21 cellular contexts compared by ENCODE assay signal in the genomic region with DNA sequence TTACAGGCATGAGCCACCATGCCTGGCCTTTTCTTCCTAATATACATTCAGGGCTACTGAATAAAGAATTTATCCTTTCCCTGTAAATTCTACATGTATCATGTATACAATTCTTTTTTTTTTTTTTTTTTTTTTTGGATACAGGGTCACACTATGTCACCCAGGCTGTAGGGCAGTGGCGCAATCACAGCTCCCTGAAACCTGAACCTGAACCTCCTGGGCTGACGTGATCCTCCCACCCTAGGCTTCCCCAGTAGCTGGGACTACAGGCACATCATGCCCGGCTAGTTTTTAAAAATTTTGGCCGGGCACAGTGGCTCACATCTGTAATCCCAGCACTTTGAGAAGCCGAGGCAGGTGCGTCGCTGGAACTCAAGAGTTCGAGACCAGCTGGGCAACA. TPM values are rescaled to one million over a fixed set of nuclear protein-coding genes. Genes with fewer than 3 reads are reported as not detected.
DNase-seq lines count a peak whose midpoint lies in the region; ATAC-seq, FAIRE-seq and TF ChIP-seq lines count a peak whose summit lies in the region.
"Had no signal": no experiment of that assay in that cellular context is flagged by ENCODE, and none has a peak within 500 bp of the region (broad histone marks: within the 10 kb centered on the region; RNA-seq: fewer than 3 reads in every experiment).

No MANE protein-coding gene starts in this region.

- peaks cover 48 to 75% of the 10 kb centered on the region in 2 experiments for H3K79me1 ChIP-seq in IMR-90 (ENCODE audit: low read depth in 1 of 2, low read length in 2 of 2)

- H3K4me3 ChIP-seq in IMR-90 (ENCODE audit: insufficient read depth, low read depth, low read length), result no peak overlapping the region
- no peak overlapping the region for H3K4me3 ChIP-seq in astrocyte (ENCODE audit: insufficient read depth, low read depth, low read length)
- H3K4me3 ChIP-seq in lower lobe of right lung, result no peak overlapping the region
- H3K4me3 ChIP-seq in skeletal muscle tissue (ENCODE audit: low read length in 3 of 3), result no peak overlapping the region
- H3K4me3 ChIP-seq: BLaER1 treated with 17β-estradiol and CSF1 and Interleukin-3, amounts not matched to agents 10 nM and 100 nM had no signal

- in situ Hi-C loops in IMR-90 (cut with MboI; ENCODE audit: low sequenced_read_pairs), result no loop called here

- TF ChIP-seq RAD21 in IMR-90 (IDR thresholded peaks at IDR 0.05; ENCODE audit: low read length), result no peak

- H3K27me3 Mint-ChIP-seq in astrocyte (ENCODE audit: low read depth, unreplicated experiment), result no peaks in the 10 kb centered on the region
- H3K27me3 Mint-ChIP-seq in naive thymus-derived CD8-positive, alpha-beta T cell, result no peaks in the 10 kb centered on the region
- H3K27me3 Mint-ChIP-seq: CD8-positive, alpha-beta memory T cell had no signal

- H3K4ac ChIP-seq in IMR-90 (ENCODE audit: low read depth, low read length), result peak overlapping the region; percentile 64

- H3K14ac ChIP-seq in IMR-90 (replicated peaks; ENCODE audit: low read depth, low read length), result peak overlapping the region; percentile 35; the same call in 1 of the 2 replicates

- H2AK5ac ChIP-seq in IMR-90 (ENCODE audit: low read depth, low read length), result peak overlapping the region; percentile 81

- dilution Hi-C loops in IMR-90 (cut with HindIII; ENCODE audit: low sequenced_read_pairs, unreplicated experiment), result no loop called here

- no peaks in the 10 kb centered on the region for H3K9me3 Mint-ChIP-seq in astrocyte (ENCODE audit: unreplicated experiment)
- no peaks in the 10 kb centered on the region for H3K9me3 Mint-ChIP-seq in naive thymus-derived CD8-positive, alpha-beta T cell
- H3K9me3 Mint-ChIP-seq in activated naive CD4-positive, alpha-beta T cell treated with anti-CD3 and anti-CD28 coated beads, Interleukin-2, amount 50 U/mL, for 72 hours, result no peaks in the 10 kb centered on the region
- H3K9me3 Mint-ChIP-seq: CD8-positive, alpha-beta memory T cell had no signal

- H2BK15ac ChIP-seq in IMR-90 (ENCODE audit: low read depth, low read length), result peak overlapping the region; percentile 58; the same call in 1 of the 3 replicates

- no peak overlapping the region for H3K18ac ChIP-seq in IMR-90 (ENCODE audit: low read depth, low read length)

- peak overlapping the region; percentile 28; the same call in 1 of the 2 replicates for H4K5ac ChIP-seq in IMR-90 (ENCODE audit: low read depth, low read length)

- H3K4me2 ChIP-seq in IMR-90 (ENCODE audit: low read depth, low read length) (no peak overlapping the region), astrocyte (ENCODE audit: low read length) (no peak overlapping the region)
- H3K4me2 ChIP-seq: BLaER1 treated with 17β-estradiol and CSF1 and Interleukin-3, amounts not matched to agents 10 nM and 100 nM had no signal

- peak overlapping the region; percentile 74 for H2BK120ac ChIP-seq in IMR-90 (ENCODE audit: low read depth, low read length)

- H2BK5ac ChIP-seq in IMR-90 (ENCODE audit: low read depth, low read length, poor library complexity, severe bottlenecking), result peak overlapping the region; percentile 65

- TF ChIP-seq CTCF in IMR-90 (conservative IDR thresholded peaks at IDR 0.05; ENCODE audit: low read depth, low read length) (no peak), astrocyte (IDR thresholded peaks at IDR 0.05; ENCODE audit: insufficient read depth, low read depth, low read length) (no peak), lower lobe of right lung (IDR thresholded peaks at IDR 0.05) (no peak)

- H3K9ac ChIP-seq in IMR-90 (ENCODE audit: low read depth, low read length) (no peak overlapping the region), astrocyte (ENCODE audit: low read length) (no peak overlapping the region), skeletal muscle tissue (ENCODE audit: low read depth in 1 of 3, low read length in 3 of 3) (peak overlapping the region in 2 of 3 donors; percentile 33 to 38)
- H3K9ac ChIP-seq: BLaER1 treated with 17β-estradiol and CSF1 and Interleukin-3, amounts not matched to agents 10 nM and 100 nM had no signal

- peaks cover 7% of the 10 kb centered on the region for H3K4me1 Mint-ChIP-seq in astrocyte (ENCODE audit: low read depth, unreplicated experiment)
- peaks cover 20 to 71% (median 60%) of the 10 kb centered on the region in 4 donors for H3K4me1 Mint-ChIP-seq in naive thymus-derived CD8-positive, alpha-beta T cell

- ATAC-seq in IMR-90 (ENCODE audit: low read depth), result no peak
- ATAC-seq in lower lobe of right lung, result no peak
- ATAC-seq in naive thymus-derived CD8-positive, alpha-beta T cell, result no peak
- no peak for ATAC-seq in activated naive CD4-positive, alpha-beta T cell treated with anti-CD3 and anti-CD28 coated beads, Interleukin-2, amount 50 U/mL, for 72 hours
- no peak for ATAC-seq in activated CD4-positive, CD25-positive, alpha-beta regulatory T cell treated with anti-CD3 and anti-CD28 coated beads, Interleukin-2, amount 50 U/mL, for 24 hours

- peaks cover 12% of the 10 kb centered on the region for H3K9me1 ChIP-seq in IMR-90 (ENCODE audit: insufficient read depth, low read length)

- no peak for TF ChIP-seq POLR2A in IMR-90 (IDR thresholded peaks at IDR 0.05; ENCODE audit: low read depth, low read length)

- H3K4me3 Mint-ChIP-seq in astrocyte (ENCODE audit: unreplicated experiment), result no peak overlapping the region
- H3K4me3 Mint-ChIP-seq in naive thymus-derived CD8-positive, alpha-beta T cell, result no peak overlapping the region
- H3K4me3 Mint-ChIP-seq: CD8-positive, alpha-beta memory T cell had no signal

- peak overlapping the region; percentile 68 for H4K91ac ChIP-seq in IMR-90 (ENCODE audit: insufficient read depth, low read depth, low read length)

- H3K4me1 ChIP-seq in IMR-90 (ENCODE audit: control insufficient read depth, insufficient read depth, low read length) (peaks cover 11% of the 10 kb centered on the region), astrocyte (ENCODE audit: insufficient read depth, low read length) (peaks cover 9% of the 10 kb centered on the region), lower lobe of right lung (peaks cover 48% of the 10 kb centered on the region), skeletal muscle tissue (ENCODE audit: control insufficient read depth in 3 of 3, insufficient read depth in 3 of 3, low read length in 3 of 3) (peaks cover 10 to 17% (median 15%) of the 10 kb centered on the region in 3 donors)

- H3K79me2 ChIP-seq in astrocyte (ENCODE audit: insufficient read depth, low read length), result peaks cover 28% of the 10 kb centered on the region

- no peak overlapping the region for H3K27ac Mint-ChIP-seq in astrocyte (ENCODE audit: unreplicated experiment)
- peak overlapping the region in 2 of 10 donors; percentile 56 to 88 for H3K27ac Mint-ChIP-seq in naive thymus-derived CD8-positive, alpha-beta T cell
- no peak overlapping the region for H3K27ac Mint-ChIP-seq in activated naive CD4-positive, alpha-beta T cell treated with anti-CD3 and anti-CD28 coated beads, Interleukin-2, amount 50 U/mL, for 72 hours

- H3K23ac ChIP-seq in IMR-90 (ENCODE audit: low read depth, low read length), result no peak overlapping the region

- peaks cover 2% of the 10 kb centered on the region; the same call in 1 of the 2 replicates for H3K36me3 ChIP-seq in IMR-90 (ENCODE audit: control insufficient read depth, insufficient read depth, low read length)
- H3K36me3 ChIP-seq in astrocyte (ENCODE audit: insufficient read depth, low read length), result peaks cover 2% of the 10 kb centered on the region
- peaks cover 8% of the 10 kb centered on the region for H3K36me3 ChIP-seq in lower lobe of right lung
- no peaks in the 10 kb centered on the region for H3K36me3 ChIP-seq in skeletal muscle tissue (ENCODE audit: control insufficient read depth in 3 of 3, insufficient read depth in 3 of 3, low read length in 3 of 3)

- intact Hi-C loops in IMR-90 (cut with micrococcal nuclease), result no loop called here
- intact Hi-C loops in lower lobe of right lung (cut with DNase I), result no loop called here

- BruUV-seq in IMR-90 (replicated peaks; lab: Mats Ljungman, UMichigan), result no TSS peak

- H2AK9ac ChIP-seq in IMR-90 (replicated peaks; ENCODE audit: low read depth, low read length, poor library complexity), result peak overlapping the region; percentile 50

- H3K9me3 ChIP-seq in IMR-90 (ENCODE audit: control insufficient read depth, insufficient read depth, low read length) (no peaks in the 10 kb centered on the region), astrocyte (ENCODE audit: insufficient read depth, low read depth, low read length) (no peaks in the 10 kb centered on the region), lower lobe of right lung (no peaks in the 10 kb centered on the region), skeletal muscle tissue (ENCODE audit: control insufficient read depth in 3 of 3, low read length in 3 of 3) (no peaks in the 10 kb centered on the region)
- H3K9me3 ChIP-seq: BLaER1 treated with 17β-estradiol and CSF1 and Interleukin-3, amounts not matched to agents 10 nM and 100 nM had no signal

- peak overlapping the region; percentile 39 for H2BK20ac ChIP-seq in IMR-90 (ENCODE audit: low read depth, low read length)

- peak overlapping the region in 1 of 2 experiments; percentile 54; a peak in 2 of 4 replicates for H4K8ac ChIP-seq in IMR-90 (ENCODE audit: low read depth in 2 of 2, low read length in 2 of 2)

- no peak overlapping the region for H3K56ac ChIP-seq in IMR-90 (ENCODE audit: extremely low read depth, insufficient read depth, low read length)

- CTCF ChIA-PET in IMR-90 (lab: Yijun Ruan, JAX), result interaction anchor here (0.6 to 1.8 kb wide), 2 partner anchors 37 to 571 kb away, joined by 3 to 6 read pairs; no protein-coding TSS in a partner anchor

- 90% methylated on average over 2 of the region's 8 CpGs; no CpG with 5 or more reads in 1 of the 2 experiments for WGBS in IMR-90 (ENCODE audit: extremely low coverage in 2 of 2, insufficient read length in 1 of 2), 2 experiments

- H2AFZ ChIP-seq in IMR-90 (replicated peaks; ENCODE audit: low read length, poor library complexity) (no peak overlapping the region), astrocyte (ENCODE audit: low read depth, low read length) (no peak overlapping the region)

- FAIRE-seq in astrocyte (lab: Jason Lieb, UNC), result no peak
- FAIRE-seq: GM12891, GM19239 had no signal

- H3K36me3 Mint-ChIP-seq in astrocyte (ENCODE audit: low read depth, unreplicated experiment), result peaks cover 8% of the 10 kb centered on the region
- peaks cover 0 to 45% (median 3%) of the 10 kb centered on the region in 3 donors for H3K36me3 Mint-ChIP-seq in naive thymus-derived CD8-positive, alpha-beta T cell
- no peaks in the 10 kb centered on the region for H3K36me3 Mint-ChIP-seq in activated naive CD4-positive, alpha-beta T cell treated with anti-CD3 and anti-CD28 coated beads, Interleukin-2, amount 50 U/mL, for 72 hours

- DNase-seq in IMR-90 (no peak), astrocyte (ENCODE audit: low read depth) (no peak), lower lobe of right lung (no peak), pons (ENCODE audit: low spot score) (no peak)
- DNase-seq in naive thymus-derived CD8-positive, alpha-beta T cell, result no peak
- no peak for DNase-seq in activated naive CD4-positive, alpha-beta T cell treated with anti-CD3 and anti-CD28 coated beads, Interleukin-2, amount 50 U/mL, for 72 hours (ENCODE audit: low spot score in 2 of 2)
- DNase-seq: CD8-positive, alpha-beta memory T cell; DMS53; EL; GOT3; KG1; NCI-H1105 treated with DMSO at 0.1 percent for 48 hours; NCI-H1694; NCI-H2081 treated with DMSO at 0.1 percent for 48 hours; NK-92 treated with Interleukin-12 subunit alpha and Interleukin-12 subunit beta, amount 100 ng/mL, for 24 hours; SHP77 treated with DMSO at 0.1 percent for 48 hours had no signal

- no peaks in the 10 kb centered on the region for H3K27me3 ChIP-seq in IMR-90 (ENCODE audit: control insufficient read depth, insufficient read depth, low read length)
- H3K27me3 ChIP-seq in astrocyte (ENCODE audit: insufficient read depth, low read length), result no peaks in the 10 kb centered on the region
- H3K27me3 ChIP-seq in lower lobe of right lung (ENCODE audit: low read depth), result no peaks in the 10 kb centered on the region
- no peaks in the 10 kb centered on the region for H3K27me3 ChIP-seq in skeletal muscle tissue (ENCODE audit: control insufficient read depth in 3 of 3, insufficient read depth in 3 of 3, low read length in 3 of 3)
- H3K27me3 ChIP-seq: BLaER1 treated with 17β-estradiol and CSF1 and Interleukin-3, amounts not matched to agents 10 nM and 100 nM had no signal

- H4K20me1 ChIP-seq in IMR-90 (ENCODE audit: insufficient read depth, low read length), result peaks cover 5% of the 10 kb centered on the region; the same call in 1 of the 2 replicates
- H4K20me1 ChIP-seq in astrocyte (ENCODE audit: insufficient read depth, low read length), result peaks cover 5% of the 10 kb centered on the region

- POLR2A ChIA-PET in IMR-90 (lab: Charles Lee; ENCODE audit: unreplicated experiment), result no interaction called here
- POLR2A ChIA-PET in naive thymus-derived CD8-positive, alpha-beta T cell (lab: Charles Lee), result interaction anchor here (0.5 to 12.5 kb wide), 5 partner anchors 11 to 197 kb away, joined by 3 to 106 read pairs (median 5); no protein-coding TSS in a partner anchor

- H3K27ac ChIP-seq in IMR-90 (ENCODE audit: insufficient read depth, low read length), result peak overlapping the region; percentile 44; the same call in 1 of the 2 replicates
- peak overlapping the region; percentile 2 for H3K27ac ChIP-seq in astrocyte (ENCODE audit: low read depth, low read length)
- peak overlapping the region; percentile 4 for H3K27ac ChIP-seq in lower lobe of right lung
- H3K27ac ChIP-seq in skeletal muscle tissue (ENCODE audit: low read depth, low read length), result peak overlapping the region; percentile 62
- H3K27ac ChIP-seq: BLaER1 treated with 17β-estradiol and CSF1 and Interleukin-3, amounts not matched to agents 10 nM and 100 nM had no signal

RNA-seq across cellular contexts. Expression of gene SLC44A2, which starts 6.5 kb away (rescaled TPM):
- total RNA-seq in IMR-90 (2012; rRNA removed) (25.8 and 28.5 TPM in 2 replicates), astrocyte (91.6 and 94.5 TPM in 2 replicates), lower lobe of right lung (256 TPM), skeletal muscle tissue (41.2 TPM)
- 62.1 and 62.9 TPM in 2 replicates for polyA plus RNA-seq in IMR-90 (2012; rRNA removed)
- polyA plus RNA-seq in IMR-90 (2012; cell fraction: cytosol; rRNA removed), result 44.2 and 47.4 TPM in 2 replicates
- polyA plus RNA-seq in IMR-90 (2012; cell fraction: nucleus; rRNA removed; ENCODE audit: low replicate concordance), result 90.2 and 94.3 TPM in 2 replicates
- total RNA-seq in naive thymus-derived CD8-positive, alpha-beta T cell, result 100 to 1,000 TPM; 268 to 270 TPM
- polyA plus RNA-seq in naive thymus-derived CD8-positive, alpha-beta T cell, result 100 to 1,000 TPM; 201 to 331 (median 218) TPM
- 10 to 100 TPM; 81.3 to 92.0 TPM for total RNA-seq in activated naive CD4-positive, alpha-beta T cell treated with anti-CD3 and anti-CD28 coated beads, Interleukin-2, amount 50 U/mL, for 72 hours

RNA-seq across cellular contexts. Expression of gene AP1M2, which starts 31.7 kb away (rescaled TPM):
- total RNA-seq in IMR-90 (2012; rRNA removed) (not detected in 2 replicates), astrocyte (1.7 and 4.5 TPM in 2 replicates), lower lobe of right lung (36.9 TPM), skeletal muscle tissue (3.1 TPM)
- 0.17 and 0.37 TPM in 2 replicates for polyA plus RNA-seq in IMR-90 (2012; rRNA removed)
- polyA plus RNA-seq in IMR-90 (2012; cell fraction: cytosol; rRNA removed), result 0.22 and 0.26 TPM in 2 replicates
- 0.25 TPM in 1 of 2 replicates, not detected in the other for polyA plus RNA-seq in IMR-90 (2012; cell fraction: nucleus; rRNA removed; ENCODE audit: low replicate concordance)
- total RNA-seq in naive thymus-derived CD8-positive, alpha-beta T cell, result not detected
- under 1 TPM in 1 of 3 donors, not detected in 2; 0.25 TPM for polyA plus RNA-seq in naive thymus-derived CD8-positive, alpha-beta T cell
- not detected for total RNA-seq in activated naive CD4-positive, alpha-beta T cell treated with anti-CD3 and anti-CD28 coated beads, Interleukin-2, amount 50 U/mL, for 72 hours
- total RNA-seq: CD8-positive, alpha-beta memory T cell had no signal
- polyA plus RNA-seq: CD8-positive, alpha-beta memory T cell had no signal

RNA-seq across cellular contexts. Expression of gene ILF3, which starts 35.3 kb away (rescaled TPM):
- 95.3 and 120 TPM in 2 replicates for total RNA-seq in IMR-90 (2012; rRNA removed)
- 155 and 166 TPM in 2 replicates for polyA plus RNA-seq in IMR-90 (2012; rRNA removed)
- polyA plus RNA-seq in IMR-90 (2012; cell fraction: cytosol; rRNA removed), result 86.0 and 97.7 TPM in 2 replicates
- polyA plus RNA-seq in IMR-90 (2012; cell fraction: nucleus; rRNA removed; ENCODE audit: low replicate concordance), result 521 and 599 TPM in 2 replicates
- 228 and 244 TPM in 2 replicates for total RNA-seq in astrocyte
- 175 TPM for total RNA-seq in lower lobe of right lung
- 69.4 TPM for total RNA-seq in skeletal muscle tissue
- 100 to 1,000 TPM; 385 to 391 TPM for total RNA-seq in naive thymus-derived CD8-positive, alpha-beta T cell
- polyA plus RNA-seq in naive thymus-derived CD8-positive, alpha-beta T cell, result 10 to 100 TPM; 79.6 to 99.1 (median 92.8) TPM
- total RNA-seq in activated naive CD4-positive, alpha-beta T cell treated with anti-CD3 and anti-CD28 coated beads, Interleukin-2, amount 50 U/mL, for 72 hours, result 100 to 1,000 TPM; 372 to 377 TPM

RNA-seq across cellular contexts. Expression of gene CDKN2D, which starts 50.1 kb away (rescaled TPM):
- 3.6 and 3.9 TPM in 2 replicates for total RNA-seq in IMR-90 (2012; rRNA removed)
- polyA plus RNA-seq in IMR-90 (2012; rRNA removed), result 8.5 and 9.3 TPM in 2 replicates
- polyA plus RNA-seq in IMR-90 (2012; cell fraction: cytosol; rRNA removed), result 3.6 and 11.0 TPM in 2 replicates
- 3.6 and 5.5 TPM in 2 replicates for polyA plus RNA-seq in IMR-90 (2012; cell fraction: nucleus; rRNA removed; ENCODE audit: low replicate concordance)
- total RNA-seq in astrocyte, result 5.4 and 6.1 TPM in 2 replicates
- 13.1 TPM for total RNA-seq in lower lobe of right lung
- 16.7 TPM for total RNA-seq in skeletal muscle tissue
- total RNA-seq in naive thymus-derived CD8-positive, alpha-beta T cell, result 10 to 100 TPM; 27.2 to 28.1 TPM
- polyA plus RNA-seq in naive thymus-derived CD8-positive, alpha-beta T cell, result 100 to 1,000 TPM in 2 of 3 donors, 10 to 100 TPM in 1; 81.6 to 145 (median 108) TPM
- total RNA-seq in activated naive CD4-positive, alpha-beta T cell treated with anti-CD3 and anti-CD28 coated beads, Interleukin-2, amount 50 U/mL, for 72 hours, result 100 to 1,000 TPM in 1 of 2 donors, 10 to 100 TPM in 1; 43.4 to 248 TPM

RNA-seq across cellular contexts. Expression of gene KRI1, which starts 53.0 kb away (rescaled TPM):
- total RNA-seq in IMR-90 (2012; rRNA removed), result 5.7 and 7.8 TPM in 2 replicates
- polyA plus RNA-seq in IMR-90 (2012; rRNA removed), result 12.9 and 13.3 TPM in 2 replicates
- polyA plus RNA-seq in IMR-90 (2012; cell fraction: cytosol; rRNA removed), result 7.1 and 11.1 TPM in 2 replicates
- polyA plus RNA-seq in IMR-90 (2012; cell fraction: nucleus; rRNA removed; ENCODE audit: low replicate concordance), result 50.6 and 58.6 TPM in 2 replicates
- total RNA-seq in astrocyte, result 14.1 and 15.9 TPM in 2 replicates
- total RNA-seq in lower lobe of right lung, result 25.2 TPM
- 5.2 TPM for total RNA-seq in skeletal muscle tissue
- total RNA-seq in naive thymus-derived CD8-positive, alpha-beta T cell, result 10 to 100 TPM; 57.8 to 68.4 TPM
- 10 to 100 TPM; 12.8 to 46.9 (median 20.9) TPM for polyA plus RNA-seq in naive thymus-derived CD8-positive, alpha-beta T cell
- 10 to 100 TPM; 55.6 to 62.7 TPM for total RNA-seq in activated naive CD4-positive, alpha-beta T cell treated with anti-CD3 and anti-CD28 coated beads, Interleukin-2, amount 50 U/mL, for 72 hours

Comparison
In these comparisons a context has a peak if more than half of its experiments do, and no peak if none do; other contexts are left out.
1. H3K27ac ChIP-seq: peak in every context shown above with its lines; median percentile 62 in skeletal muscle tissue; 44 in IMR-90; 4 in lower lobe of right lung; 2 in astrocyte.
2. H3K9ac ChIP-seq: peak in skeletal muscle tissue (2 of 3); none in IMR-90 (single experiment) and astrocyte (single experiment).